In the genomic region with DNA sequence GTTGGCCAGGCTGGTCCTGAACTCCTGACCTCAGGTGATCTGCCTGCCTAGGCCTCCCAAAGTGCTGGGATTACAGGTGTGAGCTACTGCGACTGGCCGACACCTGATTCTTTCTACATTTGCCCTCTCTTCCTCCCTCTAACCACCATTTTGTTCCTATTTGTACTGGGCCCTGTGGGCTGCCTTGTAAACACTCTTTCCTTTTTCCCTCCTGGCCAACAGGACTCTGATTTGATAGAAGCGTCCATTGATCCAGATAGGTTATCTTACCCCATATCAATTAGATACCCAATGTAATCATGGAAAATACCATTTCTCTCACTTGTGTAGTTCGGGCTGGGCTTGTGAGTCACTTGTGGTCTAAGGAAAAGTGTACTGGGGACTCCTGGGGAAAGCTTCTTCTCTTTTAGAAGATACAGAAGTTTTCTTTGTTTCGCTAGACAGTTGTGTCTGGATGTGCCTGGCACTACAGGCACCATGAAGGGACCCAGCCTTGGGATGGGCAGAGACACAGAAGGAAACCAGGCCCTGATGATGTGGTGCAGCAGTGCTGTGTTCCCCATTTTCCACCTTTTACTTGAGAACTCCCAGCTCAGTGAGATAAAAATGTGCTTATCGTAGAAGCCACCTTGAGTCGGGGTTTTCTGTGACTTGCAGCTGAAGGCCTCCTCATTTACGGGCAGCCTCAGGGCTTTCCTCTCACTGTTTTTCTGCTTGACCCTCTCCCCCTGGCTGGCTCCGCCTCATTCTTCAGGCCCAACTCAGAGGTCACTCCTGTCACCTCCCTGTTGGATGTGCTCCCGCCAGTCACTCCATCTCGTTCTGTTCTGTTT, we compare ENCODE assay signal across 25 cellular contexts. TPM values are rescaled to one million over a fixed set of nuclear protein-coding genes. Genes with fewer than 3 reads are reported as not detected.
DNase-seq lines count a peak whose midpoint lies in the region; ATAC-seq, FAIRE-seq and TF ChIP-seq lines count a peak whose summit lies in the region.
"Had no signal": no experiment of that assay in that cellular context is flagged by ENCODE, and none has a peak within 500 bp of the region (broad histone marks: within the 10 kb centered on the region; RNA-seq: fewer than 3 reads in every experiment).

No MANE protein-coding gene starts in this region.

- H3K4me3 Mint-ChIP-seq in CD8-positive, alpha-beta memory T cell: no peak overlapping the region
- H3K4me3 Mint-ChIP-seq: activated naive CD8-positive, alpha-beta T cell treated with anti-CD3 and anti-CD28 coated beads, Interleukin-2, amount 10 ng/mL, durations not matched to agents 7 days and 5 days; stimulated activated naive CD8-positive, alpha-beta T cell treated with anti-CD3 and anti-CD28 coated beads, Interleukin-15, amount 100 ng/mL, for 72 hours had no signal

- DNase-seq in CD8-positive, alpha-beta memory T cell: no peak
- peak; percentile 21 for DNase-seq in M059J (ENCODE audit: low read depth)
- DNase-seq in K562 (ENCODE audit: extremely low read depth in 1 of 4, low spot score in 3 of 4): peak; percentile 83 to 97 (median 85)
- DNase-seq in mesendoderm: peak; percentile 28
- DNase-seq in NCI-H510A (lab: John Stamatoyannopoulos, UW): no peak
- no peak for DNase-seq in GM13976 (ENCODE audit: low spot score)
- DNase-seq in NCI-H1930 (lab: John Stamatoyannopoulos, UW): no peak
- no peak for DNase-seq in hepatic stellate cell (ENCODE audit: low spot score)
- DNase-seq: activated naive CD8-positive, alpha-beta T cell treated with anti-CD3 and anti-CD28 coated beads, Interleukin-2, amount 10 ng/mL, durations not matched to agents 7 days and 5 days; activated T-cell treated with anti-CD3 and anti-CD28 coated beads, Interleukin-2, amount 50 U/mL, for 48 hours; CD4-positive, alpha-beta memory T cell; DMS79 treated with DMSO at 0.1 percent for 48 hours; esophagus squamous epithelium; GOT3; head of caudate nucleus; MV-4-11; NCI-H2029; NCI-H524; right lobe of liver; SIG-M5; stimulated activated naive CD8-positive, alpha-beta T cell treated with anti-CD3 and anti-CD28 coated beads, Interleukin-15, amount 100 ng/mL, for 72 hours; T-helper 1 cell had no signal

- intact Hi-C loops in K562 (cut with micrococcal nuclease): loop anchor here (1.0 to 2.0 kb wide), 2 partner anchors 16 to 29 kb away; no protein-coding TSS in a partner anchor

- H3K36me3 Mint-ChIP-seq in CD8-positive, alpha-beta memory T cell: no peaks in the 10 kb centered on the region
- H3K36me3 Mint-ChIP-seq: activated naive CD8-positive, alpha-beta T cell treated with anti-CD3 and anti-CD28 coated beads, Interleukin-2, amount 10 ng/mL, durations not matched to agents 7 days and 5 days; CD4-positive, alpha-beta memory T cell had no signal

- H3K27ac ChIP-seq in CD8-positive, alpha-beta memory T cell (ENCODE audit: low read depth, low read length): peak overlapping the region; percentile 67
- H3K27ac ChIP-seq in K562 (ENCODE audit: extremely low read depth, low read depth, low read length) (peak overlapping the region; percentile 85), mesendoderm (ENCODE audit: low read depth, low read length) (no peak overlapping the region)
- H3K27ac ChIP-seq: esophagus squamous epithelium, neutrophil, right lobe of liver, vagina had no signal

- no peak overlapping the region for H3K4me3 ChIP-seq in CD8-positive, alpha-beta memory T cell (ENCODE audit: low read length)
- no peak overlapping the region for H3K4me3 ChIP-seq in K562
- H3K4me3 ChIP-seq in mesendoderm (ENCODE audit: low read length): no peak overlapping the region
- H3K4me3 ChIP-seq: esophagus squamous epithelium, right lobe of liver, vagina had no signal

- H3K4ac ChIP-seq in mesendoderm (ENCODE audit: low read depth, low read length): no peak overlapping the region

- no peak overlapping the region for H2BK5ac ChIP-seq in mesendoderm (ENCODE audit: low read length)

- H4K5ac ChIP-seq in mesendoderm (ENCODE audit: low read length): no peak overlapping the region

- H4K20me1 ChIP-seq in K562 (replicated peaks; ENCODE audit: control insufficient read depth, insufficient read depth, low read length): no peaks in the 10 kb centered on the region

- TF ChIP-seq RAD21 in K562 (CRISPR knock-in tag; conservative IDR thresholded peaks at IDR 0.05 in 1 of 2, IDR thresholded peaks at IDR 0.05 in 1 of 2): 0 out of 4 replicates have a peak, but pooled peaks of 1 of the 2 experiments have one; percentile 8

- TF ChIP-seq CTCF in K562 (IDR thresholded peaks at IDR 0.05 in 2 of 3, conservative IDR thresholded peaks at IDR 0.05 in 1 of 3; ENCODE audit: insufficient read depth in 2 of 3, low read depth in 1 of 3, low read length in 3 of 3) (no peak), GM13976 (IDR thresholded peaks at IDR 0.05; ENCODE audit: borderline replicate concordance, control extremely low read depth, extremely low read depth, insufficient read depth, missing control alignments) (no peak)

- H3K23ac ChIP-seq in mesendoderm (ENCODE audit: low read length): no peak overlapping the region

- no peak overlapping the region for H2BK120ac ChIP-seq in mesendoderm (ENCODE audit: low read depth, low read length)

- H3K56ac ChIP-seq in mesendoderm (ENCODE audit: low read length): no peak overlapping the region

- H3K4me2 ChIP-seq in K562 (ENCODE audit: insufficient read depth, low read length) (peak overlapping the region; percentile 68), mesendoderm (ENCODE audit: low read length) (no peak overlapping the region)

- no peak overlapping the region for H4K8ac ChIP-seq in mesendoderm (ENCODE audit: low read depth, low read length)

- H3K79me1 ChIP-seq in mesendoderm (ENCODE audit: low read length): no peaks in the 10 kb centered on the region

- no peaks in the 10 kb centered on the region for H3K4me1 Mint-ChIP-seq in CD8-positive, alpha-beta memory T cell

- BruUV-seq in K562 (replicated peaks; lab: Mats Ljungman, UMichigan): no TSS peak

- peak overlapping the region; percentile 66 for H2AFZ ChIP-seq in K562 (ENCODE audit: low read depth, low read length)

- ATAC-seq in K562: peak; percentile 83
- ATAC-seq: right lobe of liver; stimulated activated naive CD8-positive, alpha-beta T cell treated with anti-CD3 and anti-CD28 coated beads, Interleukin-15, amount 100 ng/mL, for 72 hours had no signal

- no peak overlapping the region for H2AK5ac ChIP-seq in mesendoderm (ENCODE audit: low read length)

- H3K9me1 ChIP-seq in K562 (ENCODE audit: control insufficient read depth, insufficient read depth, low read length): no peaks in the 10 kb centered on the region

- WGBS in K562 (ENCODE audit: insufficient coverage, low coverage, missing lambda C conversion rate): 4% methylated on average over 11 of the region's 11 CpGs
- no CpG with 5 or more reads among the region's 11 CpGs for WGBS in mesendoderm (ENCODE audit: extremely low coverage, insufficient coverage, low lambda C conversion rate)

- no peaks in the 10 kb centered on the region for H3K36me3 ChIP-seq in CD8-positive, alpha-beta memory T cell (ENCODE audit: insufficient read depth, low read length)
- no peaks in the 10 kb centered on the region for H3K36me3 ChIP-seq in K562 (ENCODE audit: control insufficient read depth, insufficient read depth, low read length)
- no peaks in the 10 kb centered on the region for H3K36me3 ChIP-seq in mesendoderm (ENCODE audit: control insufficient read depth, insufficient read depth, low read length)
- H3K36me3 ChIP-seq: esophagus squamous epithelium, neutrophil, right lobe of liver, vagina had no signal

- no peak overlapping the region for H2BK15ac ChIP-seq in mesendoderm (replicated peaks; ENCODE audit: low read depth)

- H3K4me1 ChIP-seq in CD8-positive, alpha-beta memory T cell (ENCODE audit: insufficient read depth, low read length): no peaks in the 10 kb centered on the region
- peaks cover 79 to 98% of the 10 kb centered on the region in 2 experiments for H3K4me1 ChIP-seq in K562 (replicated peaks in 1 of 2; ENCODE audit: control insufficient read depth in 2 of 2, insufficient read depth in 2 of 2, low read length in 2 of 2)
- peaks cover 3% of the 10 kb centered on the region for H3K4me1 ChIP-seq in mesendoderm (ENCODE audit: control insufficient read depth, low read depth, low read length)
- H3K4me1 ChIP-seq: esophagus squamous epithelium, vagina had no signal

- no peaks in the 10 kb centered on the region for H3K27me3 ChIP-seq in CD8-positive, alpha-beta memory T cell (ENCODE audit: insufficient read depth, low read length, poor library complexity, severe bottlenecking)
- H3K27me3 ChIP-seq in K562 (ENCODE audit: control insufficient read depth in 2 of 2, insufficient read depth in 2 of 2, low read length in 2 of 2) (no peaks in the 10 kb centered on the region; a peak in 1 of 5 replicates), mesendoderm (ENCODE audit: insufficient read depth, low read length, poor library complexity) (no peaks in the 10 kb centered on the region)
- H3K27me3 ChIP-seq: esophagus squamous epithelium, neutrophil, right lobe of liver, vagina had no signal

- peaks cover 0 to 19% of the 10 kb centered on the region in 2 donors for H3K27me3 Mint-ChIP-seq in CD8-positive, alpha-beta memory T cell

- peak; percentile 91 for FAIRE-seq in K562 (lab: Jason Lieb, UNC)
- FAIRE-seq: keratinocyte had no signal

- H3K9me3 ChIP-seq in CD8-positive, alpha-beta memory T cell (ENCODE audit: low read length): no peaks in the 10 kb centered on the region
- no peaks in the 10 kb centered on the region for H3K9me3 ChIP-seq in K562 (replicated peaks; ENCODE audit: control insufficient read depth, insufficient read depth, low read depth, low read length)
- H3K9me3 ChIP-seq: esophagus squamous epithelium, neutrophil, right lobe of liver, vagina had no signal

- H3K18ac ChIP-seq in mesendoderm (ENCODE audit: low read length): no peak overlapping the region

- no peak overlapping the region for H3K27ac Mint-ChIP-seq in CD8-positive, alpha-beta memory T cell
- H3K27ac Mint-ChIP-seq: activated naive CD8-positive, alpha-beta T cell treated with anti-CD3 and anti-CD28 coated beads, Interleukin-2, amount 10 ng/mL, durations not matched to agents 7 days and 5 days had no signal

- no peaks in the 10 kb centered on the region for H3K9me3 Mint-ChIP-seq in CD8-positive, alpha-beta memory T cell
- H3K9me3 Mint-ChIP-seq: activated naive CD8-positive, alpha-beta T cell treated with anti-CD3 and anti-CD28 coated beads, Interleukin-2, amount 10 ng/mL, durations not matched to agents 7 days and 5 days; stimulated activated naive CD8-positive, alpha-beta T cell treated with anti-CD3 and anti-CD28 coated beads, Interleukin-15, amount 100 ng/mL, for 72 hours had no signal

- in situ Hi-C loops in K562 (cut with MboI) (no loop called here), GM13976 (cut with MboI; ENCODE audit: low sequenced_read_pairs, unreplicated experiment) (no loop called here)

- POLR2A ChIA-PET in CD8-positive, alpha-beta memory T cell (lab: Charles Lee): no interaction called here
- POLR2A ChIA-PET in K562 (lab: Yijun Ruan, JAX): interaction anchor here (0.6 to 3.1 kb wide), 13 partner anchors 9 to 227 kb away, joined by 3 to 11 read pairs (median 4); a partner anchor contains a TSS

- CTCF ChIA-PET in CD8-positive, alpha-beta memory T cell (lab: Charles Lee): interaction anchor here (1.1 kb wide), 1 partner anchor 10 kb away, joined by 3 read pairs; no protein-coding TSS in a partner anchor
- CTCF ChIA-PET in K562 (lab: Yijun Ruan, JAX; ENCODE audit: low intra/inter-chr PET ratio): no interaction called here

- no peaks in the 10 kb centered on the region for H3K79me2 ChIP-seq in K562 (ENCODE audit: control insufficient read depth, insufficient read depth, low read length)
- H3K79me2 ChIP-seq in mesendoderm (ENCODE audit: control insufficient read depth, insufficient read depth, low read length): no peaks in the 10 kb centered on the region

- TF ChIP-seq POLR2A in K562 (conservative IDR thresholded peaks at IDR 0.05): no peak

- H3K9ac ChIP-seq in K562 (ENCODE audit: insufficient read depth in 1 of 2, low read depth in 2 of 2, low read length in 2 of 2) (peak overlapping the region; percentile 53 to 70; a peak in 3 of 4 replicates), mesendoderm (ENCODE audit: low read length) (no peak overlapping the region)

- peak; percentile 96 for TF ChIP-seq EP300 in K562 (IDR thresholded peaks at IDR 0.05; ENCODE audit: low read length)

RNA-seq across cellular contexts. Expression of a gene that starts 32.8 kb away (rescaled TPM):
- total RNA-seq in CD8-positive, alpha-beta memory T cell: 10 to 100 TPM; 17.2 to 18.7 TPM
- polyA plus RNA-seq in CD8-positive, alpha-beta memory T cell: 4.4 TPM
- total RNA-seq in M059J (2014; rRNA removed; shearing (Covaris generic)): 13.6 and 20.5 TPM in 2 replicates
- 49.3 and 127 TPM in 2 replicates for total RNA-seq in K562 (2011; cell fraction: chromatin; rRNA removed; ENCODE audit: low replicate concordance)
- total RNA-seq in K562 (2011; cell fraction: nucleolus; rRNA removed): 32.2 and 37.4 TPM in 2 replicates
- 56.7 and 64.2 TPM in 2 replicates for total RNA-seq in K562 (2011; cell fraction: nucleoplasm; rRNA removed)
- total RNA-seq in K562 (2014; rRNA removed) (9.5 and 10.2 TPM in 2 replicates), K562 (2014; rRNA removed; fragmentation: Illumina TruSeq; extraction: Trizol) (20.6 and 21.8 TPM in 2 replicates), K562 (2015; rRNA removed; fragmentation: Illumina TruSeq; extraction: Trizol) (12.0 and 12.4 TPM in 2 replicates), K562 (2021) (17.7 and 19.7 TPM in 2 replicates)
- polyA plus RNA-seq in K562 (2011; rRNA removed) (17.6 and 21.3 TPM in 2 replicates), K562 (2014; fragmentation: Illumina TruSeq; extraction: Trizol) (9.3 and 13.2 TPM in 2 replicates), K562 (2014; fragmentation: Nextera tagmentation; extraction: Ambion mirVana) (10 to 100 TPM in 1 of 2 experiments, 1 to 10 TPM in 1; 7.4 to 10.2 TPM), K562 (2014; rRNA removed) (11.0 and 12.2 TPM in 2 replicates)
- polyA plus RNA-seq in K562 (2011; cell fraction: cytosol; rRNA removed): 9.8 and 13.5 TPM in 2 replicates
- 33.8 and 38.5 TPM in 2 replicates for polyA plus RNA-seq in K562 (2011; cell fraction: nucleus; rRNA removed)
- 11.6 and 13.2 TPM in 2 replicates for polyA plus RNA-seq in K562 (2012)
- polyA minus RNA-seq in K562 (2011; rRNA and poly(A)+ RNA removed): 49.0 and 67.5 TPM in 2 replicates
- polyA minus RNA-seq in K562 (2011; cell fraction: cytosol; rRNA and poly(A)+ RNA removed): 12.2 and 17.7 TPM in 2 replicates
- 45.2 and 47.7 TPM in 2 replicates for polyA minus RNA-seq in K562 (2011; cell fraction: nucleus; rRNA and poly(A)+ RNA removed)
- polyA plus RNA-seq in mesendoderm (2013, experiment 1 of 2): 2.4 TPM
- 2.4 TPM for polyA plus RNA-seq in mesendoderm (2013, experiment 2 of 2)

Comparison
In these comparisons a context has a peak if more than half of its experiments do, and no peak if none do; other contexts are left out.
1. DNase-seq: peak in M059J (single experiment), K562 (4 of 4) and mesendoderm (single experiment); none in CD8-positive, alpha-beta memory T cell (0 of 5), NCI-H510A (single experiment), GM13976 (single experiment), NCI-H1930 (0 of 2) and hepatic stellate cell (single experiment).